In genomic region chr6:94988701-94989100, GRCh38 we compare ENCODE assay signal across 29 cellular contexts.
A peak's percentile ranks its signal among the peaks of the same experiment; 100 is the strongest.
DNase-seq lines count a peak whose midpoint lies in the region; ATAC-seq and TF ChIP-seq lines count a peak whose summit lies in the region.
"Had no signal": no experiment of that assay in that cellular context is flagged by ENCODE, and none has a peak within 500 bp of the region (broad histone marks: within the 10 kb centered on the region; RNA-seq: fewer than 3 reads in every experiment).

No MANE protein-coding gene starts in this region.

- TF ChIP-seq RAD21 in neural cell (conservative IDR thresholded peaks at IDR 0.05): no peak

- H3K4me1 Mint-ChIP-seq in stimulated activated naive B cell treated with anti-CD40 and anti-IgM and Interleukin-4, amounts not matched to agents 10 μg/mL and 1 μg/mL and 100 μg/mL, for 72 hours: no peaks in the 10 kb centered on the region
- H3K4me1 Mint-ChIP-seq: B cell; CD14-positive monocyte; CD4-positive, alpha-beta memory T cell; CD4-positive, CD25-positive, alpha-beta regulatory T cell; CD8-positive, alpha-beta memory T cell had no signal

- no peak overlapping the region for H3K27ac Mint-ChIP-seq in stimulated activated naive B cell treated with anti-CD40 and anti-IgM and Interleukin-4, amounts not matched to agents 10 μg/mL and 1 μg/mL and 100 μg/mL, for 72 hours
- H3K27ac Mint-ChIP-seq: B cell; CD14-positive monocyte; CD4-positive, alpha-beta memory T cell; CD4-positive, alpha-beta T cell; CD4-positive, CD25-positive, alpha-beta regulatory T cell; CD8-positive, alpha-beta memory T cell; CD8-positive, alpha-beta T cell had no signal

- no peak for DNase-seq in stimulated activated naive B cell treated with anti-CD40 and anti-IgM and Interleukin-4, amounts not matched to agents 10 μg/mL and 1 μg/mL and 100 μg/mL, for 72 hours
- DNase-seq: 8988T; ACHN; AML-193; BE2C; C1 segment of cervical spinal cord; Caco-2; Calu3; CD4-positive, alpha-beta memory T cell; CD4-positive, alpha-beta T cell; CD4-positive, CD25-positive, alpha-beta regulatory T cell; CD8-positive, alpha-beta memory T cell; CD8-positive, alpha-beta T cell; COR-L47; DMS 273 treated with DMSO at 0.1 percent for 48 hours; DMS153; DMS53; DMS79; DMS79 treated with DMSO at 0.1 percent for 48 hours; DND-41; EL had no signal

- TF ChIP-seq EP300 in neural cell (conservative IDR thresholded peaks at IDR 0.05; ENCODE audit: poor library complexity, severe bottlenecking): peak; percentile 92

- no peak overlapping the region for H2AFZ ChIP-seq in neural cell (ENCODE audit: low read depth, low read length)

- no peak for ATAC-seq in stimulated activated naive B cell treated with anti-CD40 and anti-IgM and Interleukin-4, amounts not matched to agents 10 μg/mL and 1 μg/mL and 100 μg/mL, for 72 hours (replicated peaks)
- ATAC-seq: A549; CD8-positive, alpha-beta T cell had no signal

- H3K27me3 ChIP-seq in neural cell (ENCODE audit: insufficient read depth, low read depth, low read length): no peaks in the 10 kb centered on the region
- H3K27me3 ChIP-seq: BE2C; BLaER1; BLaER1 treated with 17β-estradiol and CSF1 and Interleukin-3, amounts not matched to agents 10 nM and 100 nM had no signal

- H3K79me2 ChIP-seq in neural cell (replicated peaks; ENCODE audit: insufficient read depth, low read length): no peaks in the 10 kb centered on the region

- TF ChIP-seq CTCF in neural cell (IDR thresholded peaks at IDR 0.05; ENCODE audit: poor library complexity, severe bottlenecking): no peak

- no peaks in the 10 kb centered on the region for H3K27me3 Mint-ChIP-seq in stimulated activated naive B cell treated with anti-CD40 and anti-IgM and Interleukin-4, amounts not matched to agents 10 μg/mL and 1 μg/mL and 100 μg/mL, for 72 hours
- H3K27me3 Mint-ChIP-seq: B cell; CD4-positive, alpha-beta memory T cell; CD4-positive, alpha-beta T cell; CD4-positive, CD25-positive, alpha-beta regulatory T cell; CD8-positive, alpha-beta memory T cell had no signal

- no peak overlapping the region for H3K9ac ChIP-seq in neural cell (ENCODE audit: low read length)
- H3K9ac ChIP-seq: BLaER1; BLaER1 treated with 17β-estradiol and CSF1 and Interleukin-3, amounts not matched to agents 10 nM and 100 nM had no signal

- H3K27ac ChIP-seq in neural cell (ENCODE audit: low read length): peak overlapping the region; percentile 47
- H3K27ac ChIP-seq: 22Rv1; A549; BLaER1; BLaER1 treated with 17β-estradiol and CSF1 and Interleukin-3, amounts not matched to agents 10 nM and 100 nM; C4-2B had no signal

- H3K4me2 ChIP-seq in neural cell (ENCODE audit: low read length): no peak overlapping the region
- H3K4me2 ChIP-seq: A549; BLaER1; BLaER1 treated with 17β-estradiol and CSF1 and Interleukin-3, amounts not matched to agents 10 nM and 100 nM had no signal

- H3K9me2 ChIP-seq in neural cell (ENCODE audit: insufficient read depth, low read length): no peaks in the 10 kb centered on the region

- H3K36me3 ChIP-seq in neural cell (ENCODE audit: insufficient read depth, low read length): no peaks in the 10 kb centered on the region
- H3K36me3 ChIP-seq: BE2C; BLaER1; BLaER1 treated with 17β-estradiol and CSF1 and Interleukin-3, amounts not matched to agents 10 nM and 100 nM had no signal

- no peaks in the 10 kb centered on the region for H3K9me3 Mint-ChIP-seq in stimulated activated naive B cell treated with anti-CD40 and anti-IgM and Interleukin-4, amounts not matched to agents 10 μg/mL and 1 μg/mL and 100 μg/mL, for 72 hours
- H3K9me3 Mint-ChIP-seq: CD8-positive, alpha-beta T cell had no signal

- no peaks in the 10 kb centered on the region for H3F3A ChIP-seq in neural cell (ENCODE audit: insufficient read depth, low read length, poor library complexity, severe bottlenecking)

- H4K20me1 ChIP-seq in neural cell (ENCODE audit: insufficient read depth): no peaks in the 10 kb centered on the region
- H4K20me1 ChIP-seq: BLaER1; BLaER1 treated with 17β-estradiol and CSF1 and Interleukin-3, amounts not matched to agents 10 nM and 100 nM had no signal

- H3K36me3 Mint-ChIP-seq in stimulated activated naive B cell treated with anti-CD40 and anti-IgM and Interleukin-4, amounts not matched to agents 10 μg/mL and 1 μg/mL and 100 μg/mL, for 72 hours: no peaks in the 10 kb centered on the region
- H3K36me3 Mint-ChIP-seq: CD14-positive monocyte; CD4-positive, alpha-beta memory T cell; CD4-positive, CD25-positive, alpha-beta regulatory T cell; CD8-positive, alpha-beta memory T cell; CD8-positive, alpha-beta T cell had no signal

- no peak overlapping the region for H3K4me3 ChIP-seq in neural cell (ENCODE audit: low read length)
- H3K4me3 ChIP-seq: A549; BLaER1; BLaER1 treated with 17β-estradiol and CSF1 and Interleukin-3, amounts not matched to agents 10 nM and 100 nM had no signal

- no peak overlapping the region for H3K4me3 Mint-ChIP-seq in stimulated activated naive B cell treated with anti-CD40 and anti-IgM and Interleukin-4, amounts not matched to agents 10 μg/mL and 1 μg/mL and 100 μg/mL, for 72 hours
- H3K4me3 Mint-ChIP-seq: B cell; CD14-positive monocyte; CD4-positive, alpha-beta memory T cell; CD4-positive, alpha-beta T cell; CD4-positive, CD25-positive, alpha-beta regulatory T cell; CD8-positive, alpha-beta memory T cell; CD8-positive, alpha-beta T cell had no signal

- H3K9me3 ChIP-seq in neural cell (ENCODE audit: low read length): no peaks in the 10 kb centered on the region
- H3K9me3 ChIP-seq: A549; BE2C; BLaER1; BLaER1 treated with 17β-estradiol and CSF1 and Interleukin-3, amounts not matched to agents 10 nM and 100 nM; Caco-2 had no signal

TF ChIP-seq in neural cell, 6 proteins besides CTCF, POLR2A, EP300 and RAD21:
- no peak for TF ChIP-seq SMC3 (conservative IDR thresholded peaks at IDR 0.05; ENCODE audit: poor library complexity)
- no peak for TF ChIP-seq EZH2 (IDR thresholded peaks at IDR 0.05; ENCODE audit: borderline replicate concordance, insufficient read depth, low read length, poor library complexity, severe bottlenecking)
- no peak for TF ChIP-seq TAF1 (IDR thresholded peaks at IDR 0.05; ENCODE audit: low read depth)
- TF ChIP-seq, protein P1, sequence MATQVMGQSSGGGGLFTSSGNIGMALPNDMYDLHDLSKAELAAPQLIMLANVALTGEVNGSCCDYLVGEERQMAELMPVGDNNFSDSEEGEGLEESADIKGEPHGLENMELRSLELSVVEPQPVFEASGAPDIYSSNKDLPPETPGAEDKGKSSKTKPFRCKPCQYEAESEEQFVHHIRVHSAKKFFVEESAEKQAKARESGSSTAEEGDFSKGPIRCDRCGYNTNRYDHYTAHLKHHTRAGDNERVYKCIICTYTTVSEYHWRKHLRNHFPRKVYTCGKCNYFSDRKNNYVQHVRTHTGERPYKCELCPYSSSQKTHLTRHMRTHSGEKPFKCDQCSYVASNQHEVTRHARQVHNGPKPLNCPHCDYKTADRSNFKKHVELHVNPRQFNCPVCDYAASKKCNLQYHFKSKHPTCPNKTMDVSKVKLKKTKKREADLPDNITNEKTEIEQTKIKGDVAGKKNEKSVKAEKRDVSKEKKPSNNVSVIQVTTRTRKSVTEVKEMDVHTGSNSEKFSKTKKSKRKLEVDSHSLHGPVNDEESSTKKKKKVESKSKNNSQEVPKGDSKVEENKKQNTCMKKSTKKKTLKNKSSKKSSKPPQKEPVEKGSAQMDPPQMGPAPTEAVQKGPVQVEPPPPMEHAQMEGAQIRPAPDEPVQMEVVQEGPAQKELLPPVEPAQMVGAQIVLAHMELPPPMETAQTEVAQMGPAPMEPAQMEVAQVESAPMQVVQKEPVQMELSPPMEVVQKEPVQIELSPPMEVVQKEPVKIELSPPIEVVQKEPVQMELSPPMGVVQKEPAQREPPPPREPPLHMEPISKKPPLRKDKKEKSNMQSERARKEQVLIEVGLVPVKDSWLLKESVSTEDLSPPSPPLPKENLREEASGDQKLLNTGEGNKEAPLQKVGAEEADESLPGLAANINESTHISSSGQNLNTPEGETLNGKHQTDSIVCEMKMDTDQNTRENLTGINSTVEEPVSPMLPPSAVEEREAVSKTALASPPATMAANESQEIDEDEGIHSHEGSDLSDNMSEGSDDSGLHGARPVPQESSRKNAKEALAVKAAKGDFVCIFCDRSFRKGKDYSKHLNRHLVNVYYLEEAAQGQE (IDR thresholded peaks at IDR 0.05; ENCODE audit: borderline replicate concordance): peak; percentile 56
- TF ChIP-seq MXI1 (conservative IDR thresholded peaks at IDR 0.05; ENCODE audit: poor library complexity, severe bottlenecking): no peak
- TF ChIP-seq POLR2AphosphoS5 (IDR thresholded peaks at IDR 0.05): peak; percentile 61
TF ChIP-seq in neural cell: peak in this region for 2.
